Comparison of ENCODE assay signal across 1 cellular context in genomic region chr17:37494971-37495370, GRCh38.
TF ChIP-seq lines count a peak whose summit lies in the region.

No MANE protein-coding gene starts in this region.

TF ChIP-seq in H1, 55 proteins besides CTCF, POLR2A, EP300 and RAD21:
- TF ChIP-seq, protein P1, sequence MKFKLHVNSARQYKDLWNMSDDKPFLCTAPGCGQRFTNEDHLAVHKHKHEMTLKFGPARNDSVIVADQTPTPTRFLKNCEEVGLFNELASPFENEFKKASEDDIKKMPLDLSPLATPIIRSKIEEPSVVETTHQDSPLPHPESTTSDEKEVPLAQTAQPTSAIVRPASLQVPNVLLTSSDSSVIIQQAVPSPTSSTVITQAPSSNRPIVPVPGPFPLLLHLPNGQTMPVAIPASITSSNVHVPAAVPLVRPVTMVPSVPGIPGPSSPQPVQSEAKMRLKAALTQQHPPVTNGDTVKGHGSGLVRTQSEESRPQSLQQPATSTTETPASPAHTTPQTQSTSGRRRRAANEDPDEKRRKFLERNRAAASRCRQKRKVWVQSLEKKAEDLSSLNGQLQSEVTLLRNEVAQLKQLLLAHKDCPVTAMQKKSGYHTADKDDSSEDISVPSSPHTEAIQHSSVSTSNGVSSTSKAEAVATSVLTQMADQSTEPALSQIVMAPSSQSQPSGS (IDR thresholded peaks at IDR 0.05; ENCODE audit: low read length): no peak
- TF ChIP-seq SUZ12 (IDR thresholded peaks at IDR 0.05; ENCODE audit: low read length): no peak
- TF ChIP-seq MAFK (IDR thresholded peaks at IDR 0.05; ENCODE audit: low read depth, low read length): no peak
- no peak for TF ChIP-seq TBP (IDR thresholded peaks at IDR 0.05; ENCODE audit: low read depth, low read length)
- TF ChIP-seq CHD7 (IDR thresholded peaks at IDR 0.05; ENCODE audit: insufficient replicate concordance, low read length): no peak
- TF ChIP-seq CEBPB (IDR thresholded peaks at IDR 0.05; ENCODE audit: low read depth, low read length): no peak
- TF ChIP-seq CBX8 (IDR thresholded peaks at IDR 0.05; ENCODE audit: borderline replicate concordance, low read depth, low read length): no peak
- TF ChIP-seq FOSL1 (IDR thresholded peaks at IDR 0.05; ENCODE audit: insufficient read depth, low read depth, low read length): no peak
